In genomic region chr4:48345542-48345941, GRCh38 we compare ENCODE assay signal across 22 cellular contexts. TPM values are rescaled to one million over a fixed set of nuclear protein-coding genes. Genes with fewer than 3 reads are reported as not detected.
DNase-seq lines count a peak whose midpoint lies in the region; ATAC-seq, FAIRE-seq and TF ChIP-seq lines count a peak whose summit lies in the region.
"Had no signal": no experiment of that assay in that cellular context is flagged by ENCODE, and none has a peak within 500 bp of the region (broad histone marks: within the 10 kb centered on the region; RNA-seq: fewer than 3 reads in every experiment).

No MANE protein-coding gene starts in this region.

- no peak for TF ChIP-seq CTCF in neural progenitor cell (IDR thresholded peaks at IDR 0.05)

- H3K4me2 ChIP-seq in neural progenitor cell = peak overlapping the region; percentile 79

- ATAC-seq in CD4-positive, CD25-positive, alpha-beta regulatory T cell (ENCODE audit: low read depth in 2 of 2) = no peak
- ATAC-seq: HCT116, SK-N-SH treated with all-trans-retinoic acid at 6 μM for 48 hours had no signal

- H3K9ac ChIP-seq in neural progenitor cell = no peak overlapping the region

- H3K36me3 ChIP-seq in CD4-positive, CD25-positive, alpha-beta regulatory T cell (ENCODE audit: control insufficient read depth, insufficient read depth, low read length) = no peaks in the 10 kb centered on the region
- no peaks in the 10 kb centered on the region for H3K36me3 ChIP-seq in neural progenitor cell

- H3F3A ChIP-seq in neural progenitor cell (ENCODE audit: low read depth) = peaks cover 15% of the 10 kb centered on the region

- no peak overlapping the region for H3K27ac Mint-ChIP-seq in CD4-positive, CD25-positive, alpha-beta regulatory T cell
- no peak overlapping the region for H3K27ac Mint-ChIP-seq in neural progenitor cell

- H2AFZ ChIP-seq in neural progenitor cell (replicated peaks) = no peak overlapping the region

- H3K27ac ChIP-seq in CD4-positive, CD25-positive, alpha-beta regulatory T cell (ENCODE audit: insufficient read depth, low read length, poor library complexity, severe bottlenecking) = no peak overlapping the region
- H3K27ac ChIP-seq in epithelial cell of prostate (peak overlapping the region; percentile 29), neural progenitor cell (no peak overlapping the region)
- H3K27ac ChIP-seq: C4-2B had no signal

- H3K4me3 ChIP-seq in CD4-positive, CD25-positive, alpha-beta regulatory T cell (ENCODE audit: low read depth, low read length) = peak overlapping the region; percentile 15
- H3K4me3 ChIP-seq in neural progenitor cell = peak overlapping the region; percentile 96

- peaks cover 47% of the 10 kb centered on the region for H4K20me1 ChIP-seq in neural progenitor cell (ENCODE audit: low read depth)

- no peaks in the 10 kb centered on the region for H3K9me3 Mint-ChIP-seq in CD4-positive, CD25-positive, alpha-beta regulatory T cell
- H3K9me3 Mint-ChIP-seq in neural progenitor cell = peaks cover 6% of the 10 kb centered on the region

- H3K4me1 ChIP-seq in CD4-positive, CD25-positive, alpha-beta regulatory T cell (ENCODE audit: control insufficient read depth, insufficient read depth, low read length, poor library complexity, severe bottlenecking) = peaks cover 48% of the 10 kb centered on the region
- peaks cover 43% of the 10 kb centered on the region for H3K4me1 ChIP-seq in neural progenitor cell

- H3K4me1 Mint-ChIP-seq in CD4-positive, CD25-positive, alpha-beta regulatory T cell = peaks cover 41 to 84% (median 67%) of the 10 kb centered on the region in 4 donors
- H3K4me1 Mint-ChIP-seq in neural progenitor cell = peaks cover 23% of the 10 kb centered on the region

- H3K27me3 ChIP-seq in CD4-positive, CD25-positive, alpha-beta regulatory T cell (ENCODE audit: control insufficient read depth, insufficient read depth, low read length) = no peaks in the 10 kb centered on the region
- no peaks in the 10 kb centered on the region for H3K27me3 ChIP-seq in neural progenitor cell

- FAIRE-seq in RCC 7860 (lab: Jason Lieb, UNC) = peak; percentile 66

- H3K9me3 ChIP-seq in CD4-positive, CD25-positive, alpha-beta regulatory T cell (ENCODE audit: control insufficient read depth in 2 of 2, low read length in 2 of 2) = no peaks in the 10 kb centered on the region
- no peaks in the 10 kb centered on the region for H3K9me3 ChIP-seq in neural progenitor cell (ENCODE audit: low read depth)

- H3K4me3 Mint-ChIP-seq in CD4-positive, CD25-positive, alpha-beta regulatory T cell = peak overlapping the region in 3 of 4 donors; percentile 45 to 100 (median 79)
- no peak overlapping the region for H3K4me3 Mint-ChIP-seq in neural progenitor cell

- DNase-seq in CD4-positive, CD25-positive, alpha-beta regulatory T cell = no peak
- DNase-seq in RCC 7860 (ENCODE audit: low spot score) (no peak), epithelial cell of prostate (ENCODE audit: low read depth, low spot score) (no peak), neural progenitor cell (ENCODE audit: low spot score) (no peak), posterior cingulate gyrus (no peak), SW 1271 (lab: John Stamatoyannopoulos, UW) (no peak), NCI-H2227 (lab: John Stamatoyannopoulos, UW; ENCODE audit: unreplicated experiment) (no peak)
- no peak for DNase-seq in activated CD8-positive, alpha-beta memory T cell treated with anti-CD3 and anti-CD28 coated beads, Interleukin-2, amount 50 U/mL, for 4 hours
- DNase-seq: DMS79 treated with DMSO at 0.1 percent for 48 hours, GF-D8, GOT3, MV-4-11, NCI-H187, NCI-H2107, NCI-H226, NCI-H524, NCI-H82, RPMI8226, SIG-M5 had no signal

- H3K36me3 Mint-ChIP-seq in CD4-positive, CD25-positive, alpha-beta regulatory T cell = no peaks in the 10 kb centered on the region
- peaks cover 10% of the 10 kb centered on the region for H3K36me3 Mint-ChIP-seq in neural progenitor cell

- intact Hi-C loops in posterior cingulate gyrus (cut with DNase I) = loop anchor here (10.0 kb wide), 3 partner anchors 289 to 619 kb away; no protein-coding TSS in a partner anchor

- no peaks in the 10 kb centered on the region for H3K27me3 Mint-ChIP-seq in CD4-positive, CD25-positive, alpha-beta regulatory T cell
- H3K27me3 Mint-ChIP-seq in neural progenitor cell (ENCODE audit: insufficient read depth, low read depth) = peaks cover 2% of the 10 kb centered on the region

- peaks cover 91% of the 10 kb centered on the region for H3K79me2 ChIP-seq in neural progenitor cell (ENCODE audit: low read depth)

RNA-seq across cellular contexts. Expression of gene SLAIN2, which starts 4.2 kb away (rescaled TPM):
- total RNA-seq in CD4-positive, CD25-positive, alpha-beta regulatory T cell = 82.9 TPM
- polyA plus RNA-seq in CD4-positive, CD25-positive, alpha-beta regulatory T cell = 10 to 100 TPM; 23.9 to 28.4 (median 26.0) TPM
- total RNA-seq in neural progenitor cell (ENCODE audit: low replicate concordance) = 25.4 and 44.0 TPM in 2 replicates
